1 cellular context compared by ENCODE assay signal in genomic region chr4:169251291-169252235, GRCh38.
TF ChIP-seq lines count a peak whose summit lies in the region.

No MANE protein-coding gene starts in this region.

TF ChIP-seq in HepG2, 621 proteins besides CTCF, POLR2A, EP300 and RAD21 (continued from another document and continues in another):
- TF ChIP-seq HMGXB3 (CRISPR knock-in tag; IDR thresholded peaks at IDR 0.05; ENCODE audit: borderline replicate concordance) (no peak), RBAK (CRISPR knock-in tag; IDR thresholded peaks at IDR 0.05) (no peak), HOXA3 (CRISPR knock-in tag; IDR thresholded peaks at IDR 0.05) (no peak), AKAP8 (CRISPR knock-in tag; IDR thresholded peaks at IDR 0.05) (no peak), ELF4 (CRISPR knock-in tag; IDR thresholded peaks at IDR 0.05; ENCODE audit: borderline replicate concordance) (0 out of 2 replicates have a peak, but pooled peaks have one; percentile 10), ZBTB38 (CRISPR knock-in tag; IDR thresholded peaks at IDR 0.05) (no peak), ZNF446 (CRISPR knock-in tag; IDR thresholded peaks at IDR 0.05) (no peak), RARG (CRISPR knock-in tag; IDR thresholded peaks at IDR 0.05; ENCODE audit: low read depth) (no peak), FOXJ3 (CRISPR knock-in tag; IDR thresholded peaks at IDR 0.05; ENCODE audit: borderline replicate concordance) (no peak), REL (CRISPR knock-in tag; conservative IDR thresholded peaks at IDR 0.05) (no peak), GATAD2A (CRISPR knock-in tag; IDR thresholded peaks at IDR 0.05) (0 out of 2 replicates have a peak, but pooled peaks have one; percentile 19), ZNF713 (CRISPR knock-in tag; IDR thresholded peaks at IDR 0.05) (no peak), ZNF256 (CRISPR knock-in tag; conservative IDR thresholded peaks at IDR 0.05) (no peak), ZSCAN30 (CRISPR knock-in tag; IDR thresholded peaks at IDR 0.05) (no peak), NRL (CRISPR knock-in tag; IDR thresholded peaks at IDR 0.05; ENCODE audit: borderline replicate concordance) (no peak), ZNF576 (CRISPR knock-in tag; IDR thresholded peaks at IDR 0.05) (no peak), ZNF777 (CRISPR knock-in tag; IDR thresholded peaks at IDR 0.05) (no peak), ZNF230 (CRISPR knock-in tag; IDR thresholded peaks at IDR 0.05) (no peak), ATF3 (CRISPR knock-in tag; IDR thresholded peaks at IDR 0.05) (peak; percentile 85), CC2D1A (CRISPR knock-in tag; IDR thresholded peaks at IDR 0.05) (no peak), SIX1 (CRISPR knock-in tag; IDR thresholded peaks at IDR 0.05; ENCODE audit: borderline replicate concordance) (peak; percentile 39; the same call in 1 of the 2 replicates), JDP2 (CRISPR knock-in tag; IDR thresholded peaks at IDR 0.05; ENCODE audit: borderline replicate concordance) (no peak), ZNF691 (CRISPR knock-in tag; IDR thresholded peaks at IDR 0.05; ENCODE audit: borderline replicate concordance, low read depth) (no peak), ZNF383 (CRISPR knock-in tag; IDR thresholded peaks at IDR 0.05; ENCODE audit: borderline replicate concordance) (no peak), JUN (CRISPR knock-in tag; IDR thresholded peaks at IDR 0.05) (peak; percentile 76), BCL6 (CRISPR knock-in tag; IDR thresholded peaks at IDR 0.05) (no peak), SRF (IDR thresholded peaks at IDR 0.05; ENCODE audit: low read depth, low read length) (no peak), RNF219 (CRISPR knock-in tag; IDR thresholded peaks at IDR 0.05) (no peak), ZNF761 (CRISPR knock-in tag; conservative IDR thresholded peaks at IDR 0.05) (no peak), NCOA1 (CRISPR knock-in tag; IDR thresholded peaks at IDR 0.05) (no peak), ZNF337 (CRISPR knock-in tag; IDR thresholded peaks at IDR 0.05; ENCODE audit: borderline replicate concordance, low read depth) (no peak), ZNF335 (CRISPR knock-in tag; IDR thresholded peaks at IDR 0.05) (no peak), KLF6 (CRISPR knock-in tag; IDR thresholded peaks at IDR 0.05) (no peak), ZNF136 (CRISPR knock-in tag; IDR thresholded peaks at IDR 0.05; ENCODE audit: low read depth) (no peak), ZNF780A (CRISPR knock-in tag; IDR thresholded peaks at IDR 0.05) (no peak), SRSF4 (IDR thresholded peaks at IDR 0.05; ENCODE audit: low read depth, low read length, poor library complexity, severe bottlenecking) (no peak), DPF2 (CRISPR knock-in tag; IDR thresholded peaks at IDR 0.05; ENCODE audit: borderline replicate concordance, low read depth) (no peak), ZNF597 (CRISPR knock-in tag; IDR thresholded peaks at IDR 0.05) (no peak), HOXD1 (CRISPR knock-in tag; IDR thresholded peaks at IDR 0.05) (no peak), TP53 (CRISPR knock-in tag; conservative IDR thresholded peaks at IDR 0.05) (no peak), MTF1 (CRISPR knock-in tag; IDR thresholded peaks at IDR 0.05) (no peak), ATM (IDR thresholded peaks at IDR 0.05; ENCODE audit: borderline replicate concordance) (no peak), RBFOX2 (IDR thresholded peaks at IDR 0.05; ENCODE audit: low read depth, low read length) (0 out of 2 replicates have a peak, but pooled peaks have one; percentile 13), NCOR1 (IDR thresholded peaks at IDR 0.05; ENCODE audit: borderline replicate concordance, low read length) (0 out of 2 replicates have a peak, but pooled peaks have one; percentile 16), ZHX1 (CRISPR knock-in tag; IDR thresholded peaks at IDR 0.05; ENCODE audit: low read depth) (no peak), SIN3B (IDR thresholded peaks at IDR 0.05; ENCODE audit: low read length) (no peak), IKZF5 (CRISPR knock-in tag; IDR thresholded peaks at IDR 0.05) (no peak), SRSF9 (IDR thresholded peaks at IDR 0.05; ENCODE audit: borderline replicate concordance, insufficient read depth, low read depth, low read length, poor library complexity, severe bottlenecking) (no peak)
- TF ChIP-seq, protein P1, sequence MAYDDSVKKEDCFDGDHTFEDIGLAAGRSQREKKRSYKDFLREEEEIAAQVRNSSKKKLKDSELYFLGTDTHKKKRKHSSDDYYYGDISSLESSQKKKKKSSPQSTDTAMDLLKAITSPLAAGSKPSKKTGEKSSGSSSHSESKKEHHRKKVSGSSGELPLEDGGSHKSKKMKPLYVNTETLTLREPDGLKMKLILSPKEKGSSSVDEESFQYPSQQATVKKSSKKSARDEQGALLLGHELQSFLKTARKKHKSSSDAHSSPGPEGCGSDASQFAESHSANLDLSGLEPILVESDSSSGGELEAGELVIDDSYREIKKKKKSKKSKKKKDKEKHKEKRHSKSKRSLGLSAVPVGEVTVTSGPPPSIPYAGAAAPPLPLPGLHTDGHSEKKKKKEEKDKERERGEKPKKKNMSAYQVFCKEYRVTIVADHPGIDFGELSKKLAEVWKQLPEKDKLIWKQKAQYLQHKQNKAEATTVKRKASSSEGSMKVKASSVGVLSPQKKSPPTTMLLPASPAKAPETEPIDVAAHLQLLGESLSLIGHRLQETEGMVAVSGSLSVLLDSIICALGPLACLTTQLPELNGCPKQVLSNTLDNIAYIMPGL (CRISPR knock-in tag; IDR thresholded peaks at IDR 0.05; ENCODE audit: borderline replicate concordance in 1 of 2, low read depth in 1 of 2), result no peak
- TF ChIP-seq, protein P2, sequence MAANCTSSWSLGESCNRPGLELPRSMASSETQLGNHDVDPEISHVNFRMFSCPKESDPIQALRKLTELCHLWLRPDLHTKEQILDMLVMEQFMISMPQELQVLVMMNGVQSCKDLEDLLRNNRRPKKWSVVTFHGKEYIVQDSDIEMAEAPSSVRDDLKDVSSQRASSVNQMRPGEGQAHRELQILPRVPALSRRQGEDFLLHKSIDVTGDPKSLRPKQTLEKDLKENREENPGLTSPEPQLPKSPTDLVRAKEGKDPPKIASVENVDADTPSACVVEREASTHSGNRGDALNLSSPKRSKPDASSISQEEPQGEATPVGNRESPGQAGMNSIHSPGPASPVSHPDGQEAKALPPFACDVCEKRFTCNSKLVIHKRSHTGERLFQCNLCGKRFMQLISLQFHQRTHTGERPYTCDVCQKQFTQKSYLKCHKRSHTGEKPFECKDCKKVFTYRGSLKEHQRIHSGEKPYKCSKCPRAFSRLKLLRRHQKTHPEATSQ (CRISPR knock-in tag; IDR thresholded peaks at IDR 0.05; ENCODE audit: borderline replicate concordance), result no peak
- TF ChIP-seq, protein P3, sequence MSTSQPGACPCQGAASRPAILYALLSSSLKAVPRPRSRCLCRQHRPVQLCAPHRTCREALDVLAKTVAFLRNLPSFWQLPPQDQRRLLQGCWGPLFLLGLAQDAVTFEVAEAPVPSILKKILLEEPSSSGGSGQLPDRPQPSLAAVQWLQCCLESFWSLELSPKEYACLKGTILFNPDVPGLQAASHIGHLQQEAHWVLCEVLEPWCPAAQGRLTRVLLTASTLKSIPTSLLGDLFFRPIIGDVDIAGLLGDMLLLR (CRISPR knock-in tag; IDR thresholded peaks at IDR 0.05), result no peak
